ENCODE assay signal across 14 cellular contexts in the genomic region with DNA sequence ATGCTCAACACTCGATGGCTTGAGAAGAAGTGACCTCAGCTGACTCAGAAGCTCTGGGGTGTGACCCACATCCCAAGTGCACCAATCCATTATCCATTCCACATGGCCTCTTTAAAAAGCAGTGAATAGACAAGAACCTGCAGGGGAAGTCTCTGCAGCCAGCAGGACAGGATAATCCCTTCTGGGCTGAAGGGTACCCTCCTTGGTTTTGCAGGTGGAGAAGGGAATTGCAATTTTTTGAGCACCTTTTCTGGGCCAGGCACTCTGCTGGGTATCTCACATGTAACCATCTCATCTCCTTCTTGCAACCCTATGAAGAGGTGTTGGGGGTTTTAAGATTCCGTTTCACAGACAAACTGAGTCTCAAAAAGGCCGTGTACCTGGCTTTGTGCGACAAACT.
A peak's percentile ranks its signal among the peaks of the same experiment; 100 is the strongest.
DNase-seq lines count a peak whose midpoint lies in the region; ATAC-seq and TF ChIP-seq lines count a peak whose summit lies in the region.
"Had no signal": no experiment of that assay in that cellular context is flagged by ENCODE, and none has a peak within 500 bp of the region (broad histone marks: within the 10 kb centered on the region; RNA-seq: fewer than 3 reads in every experiment).

No MANE protein-coding gene starts in this region.

- H3K27ac ChIP-seq in right cardiac atrium (ENCODE audit: low read length) (no peak overlapping the region), WERI-Rb-1 (no peak overlapping the region), endodermal cell (ENCODE audit: low read depth, low read length) (no peak overlapping the region), PC-9 (no peak overlapping the region)
- H3K27ac ChIP-seq: C4-2B had no signal

- no peaks in the 10 kb centered on the region for H3K4me1 ChIP-seq in right cardiac atrium (ENCODE audit: control insufficient read depth, insufficient read depth, low read length)
- peaks cover 4% of the 10 kb centered on the region for H3K4me1 ChIP-seq in endodermal cell (ENCODE audit: control insufficient read depth, insufficient read depth, low read length)
- no peaks in the 10 kb centered on the region for H3K4me1 ChIP-seq in PC-9 (replicated peaks; ENCODE audit: insufficient read depth)
- H3K4me1 ChIP-seq: BE2C, HAP-1 had no signal

- whole genome bisulfite sequencing in right cardiac atrium = 84% methylated on average over 4 of the region's 4 CpGs
- 86 to 97% methylated on average over 3 to 4 of the region's 4 CpGs for WGBS in endodermal cell (ENCODE audit: insufficient coverage in 1 of 2, insufficient read length in 1 of 2), 2 experiments

- intact Hi-C loops in cardiac septum (cut with DNase I) (no loop called here), right cardiac atrium (cut with DNase I) (no loop called here), PC-9 (cut with micrococcal nuclease; ENCODE audit: unreplicated experiment) (no loop called here)

- peaks cover 8% of the 10 kb centered on the region for H3K4me1 Mint-ChIP-seq in endodermal cell
- H3K4me1 Mint-ChIP-seq: CD4-positive, alpha-beta memory T cell had no signal

- H3K27ac Mint-ChIP-seq in endodermal cell = no peak overlapping the region
- H3K27ac Mint-ChIP-seq: CD4-positive, alpha-beta memory T cell had no signal

- H3K4me3 ChIP-seq in right cardiac atrium (ENCODE audit: low read length) = no peak overlapping the region
- no peak overlapping the region for H3K4me3 ChIP-seq in WERI-Rb-1 (ENCODE audit: low read depth, low read length)
- no peak overlapping the region for H3K4me3 ChIP-seq in endodermal cell (ENCODE audit: low read length)
- H3K4me3 ChIP-seq in PC-9 = no peak overlapping the region
- H3K4me3 ChIP-seq: HAP-1 had no signal

- CTCF ChIA-PET in PC-9 (lab: Charles Lee) = no interaction called here

- 0 out of 2 replicates have a peak, but pooled peaks have one; percentile 8 for TF ChIP-seq CTCF in WERI-Rb-1 (IDR thresholded peaks at IDR 0.05; ENCODE audit: low read depth, low read length)
- peak; percentile 55 for TF ChIP-seq CTCF in endodermal cell (conservative IDR thresholded peaks at IDR 0.05)
- TF ChIP-seq CTCF in PC-9 (conservative IDR thresholded peaks at IDR 0.05) = no peak

- no peak overlapping the region for H3K4me2 ChIP-seq in PC-9

- no peak for ATAC-seq in right cardiac atrium
- no peak for ATAC-seq in GM18511 (IDR thresholded peaks at IDR 0.05; ENCODE audit: unreplicated experiment)
- ATAC-seq: HepG2 had no signal

- no peak overlapping the region for H3K4me3 Mint-ChIP-seq in endodermal cell
- H3K4me3 Mint-ChIP-seq: CD4-positive, alpha-beta memory T cell had no signal

- H3K79me2 ChIP-seq in PC-9 (ENCODE audit: low read depth) = no peaks in the 10 kb centered on the region

- H3K27me3 ChIP-seq in right cardiac atrium (ENCODE audit: control insufficient read depth, insufficient read depth) (no peaks in the 10 kb centered on the region), WERI-Rb-1 (ENCODE audit: insufficient read depth, low read depth, severe bottlenecking) (no peaks in the 10 kb centered on the region), endodermal cell (ENCODE audit: control insufficient read depth, insufficient read depth, low read length, poor library complexity, severe bottlenecking) (peaks cover 10% of the 10 kb centered on the region), PC-9 (ENCODE audit: insufficient read depth, low read depth) (peaks cover 28% of the 10 kb centered on the region)
- H3K27me3 ChIP-seq: BE2C had no signal

- no TSS peak for BruUV-seq in PC-9 (replicated peaks; lab: Mats Ljungman, UMichigan)

- no peaks in the 10 kb centered on the region for H3K36me3 Mint-ChIP-seq in endodermal cell (ENCODE audit: low read depth)
- H3K36me3 Mint-ChIP-seq: CD4-positive, alpha-beta memory T cell had no signal

- POLR2A ChIA-PET in PC-9 (lab: Charles Lee; ENCODE audit: unreplicated experiment) = no interaction called here

- H3F3A ChIP-seq in PC-9 (ENCODE audit: insufficient read depth, low read depth) = no peaks in the 10 kb centered on the region

- no peaks in the 10 kb centered on the region for H4K20me1 ChIP-seq in PC-9 (ENCODE audit: insufficient read depth)

- H3K9me3 ChIP-seq in right cardiac atrium (ENCODE audit: control insufficient read depth, low read length) (no peaks in the 10 kb centered on the region), WERI-Rb-1 (ENCODE audit: severe bottlenecking) (peaks cover 11% of the 10 kb centered on the region), endodermal cell (ENCODE audit: control insufficient read depth, low read length) (peaks cover 10% of the 10 kb centered on the region), PC-9 (ENCODE audit: insufficient read depth, low read depth) (peaks cover 6% of the 10 kb centered on the region; the same call in 1 of the 2 replicates)
- H3K9me3 ChIP-seq: BE2C, HAP-1 had no signal

- peaks cover 28% of the 10 kb centered on the region for H3K27me3 Mint-ChIP-seq in endodermal cell (ENCODE audit: insufficient read depth)

- H3K9ac ChIP-seq in endodermal cell (ENCODE audit: extremely low read depth, low read length, poor library complexity, severe bottlenecking) = no peak overlapping the region

- no peaks in the 10 kb centered on the region for H3K9me2 ChIP-seq in PC-9 (ENCODE audit: insufficient read depth)

- H3K9me3 Mint-ChIP-seq in endodermal cell = peaks cover 24% of the 10 kb centered on the region

- DNase-seq in cardiac septum (ENCODE audit: low spot score) = peak; percentile 41
- no peak for DNase-seq in right cardiac atrium
- peak; percentile 26 for DNase-seq in WERI-Rb-1
- DNase-seq in endodermal cell = no peak
- DNase-seq in GDM1 (lab: John Stamatoyannopoulos, UW) = no peak
- DNase-seq in PC-9 = no peak
- DNase-seq: BE2C; CD4-positive, alpha-beta memory T cell; DND-41; GF-D8 had no signal

- H3K36me3 ChIP-seq in WERI-Rb-1 = no peaks in the 10 kb centered on the region
- H3K36me3 ChIP-seq in endodermal cell (ENCODE audit: control insufficient read depth, insufficient read depth, low read length) = no peaks in the 10 kb centered on the region
- no peaks in the 10 kb centered on the region for H3K36me3 ChIP-seq in PC-9 (ENCODE audit: low read depth)
- H3K36me3 ChIP-seq: BE2C, HAP-1 had no signal

- H2AFZ ChIP-seq in PC-9 = no peak overlapping the region

Comparison
In these comparisons a context has a peak if more than half of its experiments do, and no peak if none do; other contexts are left out.
1. DNase-seq: peak in cardiac septum (single experiment) and WERI-Rb-1 (single experiment); none in right cardiac atrium (0 of 3), endodermal cell (single experiment), GDM1 (single experiment) and PC-9 (0 of 2).